Comparison of ENCODE assay signal across 9 cellular contexts in genomic region chr3:56787784-56788256, GRCh38. TPM values are rescaled to one million over a fixed set of nuclear protein-coding genes. Genes with fewer than 3 reads are reported as not detected.
DNase-seq lines count a peak whose midpoint lies in the region; ATAC-seq lines count a peak whose summit lies in the region.
"Had no signal": no experiment of that assay in that cellular context is flagged by ENCODE, and none has a peak within 500 bp of the region (broad histone marks: within the 10 kb centered on the region; RNA-seq: fewer than 3 reads in every experiment).

No MANE protein-coding gene starts in this region.

- H3K79me1 ChIP-seq in mesenchymal stem cell (replicated peaks; ENCODE audit: low read length, poor library complexity, severe bottlenecking): no peaks in the 10 kb centered on the region

- H3K4me3 Mint-ChIP-seq in CD4-positive, CD25-positive, alpha-beta regulatory T cell: peak overlapping the region; percentile 73 to 87 (median 76)
- peak overlapping the region; percentile 64 for H3K4me3 Mint-ChIP-seq in activated naive CD4-positive, alpha-beta T cell treated with anti-CD3 and anti-CD28 coated beads, Interleukin-2, amount 50 U/mL, for 24 hours

- no peaks in the 10 kb centered on the region for H3K27me3 Mint-ChIP-seq in CD4-positive, CD25-positive, alpha-beta regulatory T cell
- H3K27me3 Mint-ChIP-seq in activated naive CD4-positive, alpha-beta T cell treated with anti-CD3 and anti-CD28 coated beads, Interleukin-2, amount 50 U/mL, for 24 hours: no peaks in the 10 kb centered on the region

- H2AK5ac ChIP-seq in mesenchymal stem cell (ENCODE audit: low read length, severe bottlenecking): no peak overlapping the region

- H3K4me2 ChIP-seq in mesenchymal stem cell (ENCODE audit: low read length, poor library complexity, severe bottlenecking): no peak overlapping the region

- WGBS in mesenchymal stem cell: 96% methylated on average over 6 of the region's 6 CpGs

- DNase-seq in CD4-positive, CD25-positive, alpha-beta regulatory T cell: peak in 2 of 3 donors; percentile 43 to 71
- DNase-seq in MV-4-11 (lab: John Stamatoyannopoulos, UW) (peak; percentile 39), RKO (ENCODE audit: low spot score) (no peak), mesenchymal stem cell (no peak), D341Med (ENCODE audit: low spot score) (no peak)

- no peak overlapping the region for H2AFZ ChIP-seq in mesenchymal stem cell (ENCODE audit: low read depth, low read length)

- ATAC-seq in CD4-positive, CD25-positive, alpha-beta regulatory T cell (ENCODE audit: low read depth in 2 of 2): peak in 1 of 2 donors; percentile 8
- no peak for ATAC-seq in GM19395 (IDR thresholded peaks at IDR 0.05; ENCODE audit: unreplicated experiment)

- peaks cover 97% of the 10 kb centered on the region for H3K4me1 ChIP-seq in CD4-positive, CD25-positive, alpha-beta regulatory T cell (ENCODE audit: control insufficient read depth, insufficient read depth, low read length, poor library complexity, severe bottlenecking)
- H3K4me1 ChIP-seq in muscle layer of duodenum (ENCODE audit: control insufficient read depth in 1 of 2, insufficient read depth in 2 of 2, low read length in 2 of 2) (peaks cover 15 to 27% of the 10 kb centered on the region in 2 donors), mesenchymal stem cell (ENCODE audit: control insufficient read depth, insufficient read depth, low read depth, low read length) (peaks cover 4% of the 10 kb centered on the region)

- no peaks in the 10 kb centered on the region for H3K27me3 ChIP-seq in CD4-positive, CD25-positive, alpha-beta regulatory T cell (ENCODE audit: control insufficient read depth, insufficient read depth, low read length)
- H3K27me3 ChIP-seq in muscle layer of duodenum (ENCODE audit: low read depth, low read length) (no peaks in the 10 kb centered on the region), mesenchymal stem cell (ENCODE audit: control insufficient read depth in 1 of 2, insufficient read depth in 1 of 2, low read length in 2 of 2) (no peaks in the 10 kb centered on the region)

- peak overlapping the region; percentile 83 to 96 (median 84) for H3K27ac Mint-ChIP-seq in CD4-positive, CD25-positive, alpha-beta regulatory T cell
- peak overlapping the region; percentile 97 for H3K27ac Mint-ChIP-seq in activated naive CD4-positive, alpha-beta T cell treated with anti-CD3 and anti-CD28 coated beads, Interleukin-2, amount 50 U/mL, for 24 hours

- H3K27ac ChIP-seq in CD4-positive, CD25-positive, alpha-beta regulatory T cell (ENCODE audit: insufficient read depth, low read length, poor library complexity, severe bottlenecking): peak overlapping the region; percentile 78
- H3K27ac ChIP-seq in muscle layer of duodenum (ENCODE audit: low read length) (peak overlapping the region; percentile 46), mesenchymal stem cell (ENCODE audit: low read length, poor library complexity, severe bottlenecking) (no peak overlapping the region)
- H3K27ac ChIP-seq: epithelial cell of prostate had no signal

- H2BK5ac ChIP-seq in mesenchymal stem cell (ENCODE audit: low read depth, low read length, poor library complexity, severe bottlenecking): no peak overlapping the region

- no peak overlapping the region for H4K91ac ChIP-seq in mesenchymal stem cell (ENCODE audit: low read length)

- H3K4ac ChIP-seq in mesenchymal stem cell (ENCODE audit: low read depth in 1 of 2, low read length in 2 of 2): no peak overlapping the region

- no peak overlapping the region for H2BK12ac ChIP-seq in mesenchymal stem cell (ENCODE audit: low read length in 2 of 2)

- peak overlapping the region; percentile 48 for H3K4me3 ChIP-seq in CD4-positive, CD25-positive, alpha-beta regulatory T cell (ENCODE audit: low read depth, low read length)
- H3K4me3 ChIP-seq in muscle layer of duodenum (ENCODE audit: low read depth in 1 of 2, low read length in 2 of 2) (no peak overlapping the region), mesenchymal stem cell (ENCODE audit: insufficient read depth in 1 of 2, low read depth in 1 of 2, low read length in 2 of 2) (no peak overlapping the region)

- no peak overlapping the region for H2BK120ac ChIP-seq in mesenchymal stem cell (ENCODE audit: low read depth, low read length)

- H3K36me3 ChIP-seq in CD4-positive, CD25-positive, alpha-beta regulatory T cell (ENCODE audit: control insufficient read depth, insufficient read depth, low read length): peaks cover 3% of the 10 kb centered on the region
- no peaks in the 10 kb centered on the region for H3K36me3 ChIP-seq in muscle layer of duodenum (ENCODE audit: control insufficient read depth in 1 of 2, insufficient read depth in 2 of 2, low read length in 2 of 2)
- H3K36me3 ChIP-seq in mesenchymal stem cell (ENCODE audit: control insufficient read depth in 1 of 2, insufficient read depth in 2 of 2, low read depth in 1 of 2, low read length in 2 of 2): no peaks in the 10 kb centered on the region

- H3K23ac ChIP-seq in mesenchymal stem cell (ENCODE audit: low read length in 2 of 2): no peak overlapping the region

- no peak overlapping the region for H4K8ac ChIP-seq in mesenchymal stem cell (ENCODE audit: low read length)

- peaks cover 14% of the 10 kb centered on the region for H3K36me3 Mint-ChIP-seq in CD4-positive, CD25-positive, alpha-beta regulatory T cell
- peaks cover 14% of the 10 kb centered on the region for H3K36me3 Mint-ChIP-seq in activated naive CD4-positive, alpha-beta T cell treated with anti-CD3 and anti-CD28 coated beads, Interleukin-2, amount 50 U/mL, for 24 hours

- no peaks in the 10 kb centered on the region for H3K9me3 ChIP-seq in CD4-positive, CD25-positive, alpha-beta regulatory T cell (ENCODE audit: control insufficient read depth in 2 of 2, low read length in 2 of 2)
- H3K9me3 ChIP-seq in muscle layer of duodenum (ENCODE audit: control insufficient read depth in 1 of 2, low read length in 2 of 2) (no peaks in the 10 kb centered on the region), mesenchymal stem cell (ENCODE audit: control insufficient read depth, low read length) (no peaks in the 10 kb centered on the region)

- no peak overlapping the region for H3K9ac ChIP-seq in mesenchymal stem cell (ENCODE audit: low read length)

- peaks cover 47 to 99% (median 89%) of the 10 kb centered on the region in 4 donors for H3K4me1 Mint-ChIP-seq in CD4-positive, CD25-positive, alpha-beta regulatory T cell
- peaks cover 98% of the 10 kb centered on the region for H3K4me1 Mint-ChIP-seq in activated naive CD4-positive, alpha-beta T cell treated with anti-CD3 and anti-CD28 coated beads, Interleukin-2, amount 50 U/mL, for 24 hours

- no peak overlapping the region for H3K14ac ChIP-seq in mesenchymal stem cell (ENCODE audit: low read length in 2 of 2)

- no peak overlapping the region for H3K18ac ChIP-seq in mesenchymal stem cell (ENCODE audit: low read depth in 1 of 2, low read length in 2 of 2)

- no peak overlapping the region for H2BK15ac ChIP-seq in mesenchymal stem cell (ENCODE audit: low read depth, poor library complexity, severe bottlenecking)

- H3K9me3 Mint-ChIP-seq in CD4-positive, CD25-positive, alpha-beta regulatory T cell: no peaks in the 10 kb centered on the region
- H3K9me3 Mint-ChIP-seq in activated naive CD4-positive, alpha-beta T cell treated with anti-CD3 and anti-CD28 coated beads, Interleukin-2, amount 50 U/mL, for 24 hours: no peaks in the 10 kb centered on the region

RNA-seq across cellular contexts. Expression of gene ARHGEF3, which starts 13.9 kb away (rescaled TPM):
- 101 TPM for total RNA-seq in CD4-positive, CD25-positive, alpha-beta regulatory T cell
- polyA plus RNA-seq in CD4-positive, CD25-positive, alpha-beta regulatory T cell: 100 to 1,000 TPM in 3 of 4 donors, 10 to 100 TPM in 1; 87.8 to 137 (median 105) TPM
- 15.6 TPM for polyA plus RNA-seq in mesenchymal stem cell (2013, experiment 1 of 2)
- 14.8 TPM for polyA plus RNA-seq in mesenchymal stem cell (2013, experiment 2 of 2)

Comparison
In these comparisons a context has a peak if more than half of its experiments do, and no peak if none do; other contexts are left out.
1. DNase-seq: peak in CD4-positive, CD25-positive, alpha-beta regulatory T cell (2 of 3) and MV-4-11 (single experiment); none in RKO (single experiment), mesenchymal stem cell (single experiment) and D341Med (single experiment).